8 cellular contexts compared by ENCODE assay signal in genomic region chr3:161371441-161372320, GRCh38. TPM values are rescaled to one million over a fixed set of nuclear protein-coding genes. Genes with fewer than 3 reads are reported as not detected.
A peak's percentile ranks its signal among the peaks of the same experiment; 100 is the strongest.
DNase-seq lines count a peak whose midpoint lies in the region; ATAC-seq and TF ChIP-seq lines count a peak whose summit lies in the region.

Gene SPTSSB (minus strand): TSS chr3:161371517. CDS start chr3:161346323, 25,194 bp downstream.

- H3K4me3 ChIP-seq in ovary = peak within 1 kb of the TSS; percentile 39

- peaks cover 4% of the 10 kb centered on the region for H3K4me1 ChIP-seq in ovary (ENCODE audit: insufficient read depth)

- CTCF ChIA-PET in RWPE1 (lab: Yijun Ruan, JAX) = interaction anchor here (0.6 to 0.7 kb wide), 2 partner anchors 9 to 100 kb away, joined by 3 to 4 read pairs; no protein-coding TSS in a partner anchor

- peak; percentile 50 for ATAC-seq in GM19035 (IDR thresholded peaks at IDR 0.05; ENCODE audit: unreplicated experiment)
- peak; percentile 40 for ATAC-seq in HG03378 (IDR thresholded peaks at IDR 0.05; ENCODE audit: unreplicated experiment)
- ATAC-seq in Right ventricle myocardium inferior = peak; percentile 52

- POLR2A ChIA-PET in RWPE1 (lab: Yijun Ruan, JAX; ENCODE audit: low non-redundant PET) = no interaction called here

- intact Hi-C loops in Right ventricle myocardium inferior (cut with DNase I) (no loop called here), ovary (cut with DNase I) (loop anchor here in 1 of 4 donors (2.0 kb wide), 1 partner anchor 21 kb away; no protein-coding TSS in a partner anchor)

- H3K36me3 ChIP-seq in ovary = no peaks in the 10 kb centered on the region

- TF ChIP-seq CTCF in AG09319 (IDR thresholded peaks at IDR 0.05; ENCODE audit: low read depth, low read length) (peak; percentile 30), RWPE1 (conservative IDR thresholded peaks at IDR 0.05; ENCODE audit: low read depth) (no peak; the same call in 1 of the 2 replicates), ovary (IDR thresholded peaks at IDR 0.05) (no peak)

- no peak for TF ChIP-seq EP300 in ovary (IDR thresholded peaks at IDR 0.05)

- H3K27ac ChIP-seq in RWPE1 (no peak within 1 kb of the TSS), ovary (no peak within 1 kb of the TSS)

- no peak for TF ChIP-seq POLR2A in ovary (IDR thresholded peaks at IDR 0.05)

- WGBS in ovary, 3 donors = 1 to 3% (median 1%) methylated on average over 45 to 53 of the region's 53 CpGs

- no peaks in the 10 kb centered on the region for H3K27me3 ChIP-seq in ovary

- DNase-seq in AG09319 (ENCODE audit: extremely low read depth, low read depth) = no peak
- DNase-seq in RWPE1 (ENCODE audit: low spot score) = peak; percentile 57
- peak; percentile 62 for DNase-seq in activated naive CD4-positive, alpha-beta T cell treated with anti-CD3 and anti-CD28 coated beads, Interleukin-2, amount 50 U/mL, for 16 hours
- DNase-seq in Right ventricle myocardium inferior (ENCODE audit: missing footprints) = peak; percentile 68
- DNase-seq in ovary = peak in 2 of 5 donors; percentile 9 to 16
- no peak for DNase-seq in OCI-M2 (lab: John Stamatoyannopoulos, UW; ENCODE audit: unreplicated experiment)

- no peaks in the 10 kb centered on the region for H3K9me3 ChIP-seq in ovary

RNA-seq across cellular contexts. Expression of gene SPTSSB, which starts in this region (rescaled TPM):
- total RNA-seq in Right ventricle myocardium inferior = 0.57 TPM
- total RNA-seq in ovary = 1 to 10 TPM in 1 of 7 donors, under 1 TPM in 2, not detected in 4; 0.23 to 1.4 (median 0.46) TPM
- 1 to 10 TPM in 1 of 2 donors, under 1 TPM in 1; 0.07 to 2.5 TPM for polyA plus RNA-seq in ovary

Comparison
In these comparisons a context has a peak if more than half of its experiments do, and no peak if none do; other contexts are left out.
1. Peak in DNase-seq and ATAC-seq in Right ventricle myocardium inferior; RNA of the gene not detected or under 1 TPM.
2. DNase-seq: peak in RWPE1 (single experiment) and activated naive CD4-positive, alpha-beta T cell treated with anti-CD3 and anti-CD28 coated beads, Interleukin-2, amount 50 U/mL, for 16 hours (single experiment); none in AG09319 (single experiment) and OCI-M2 (single experiment).
3. Peak in every context shown above with its lines, with median percentiles within 50 percentile points of each other: ATAC-seq.